In the genomic region with DNA sequence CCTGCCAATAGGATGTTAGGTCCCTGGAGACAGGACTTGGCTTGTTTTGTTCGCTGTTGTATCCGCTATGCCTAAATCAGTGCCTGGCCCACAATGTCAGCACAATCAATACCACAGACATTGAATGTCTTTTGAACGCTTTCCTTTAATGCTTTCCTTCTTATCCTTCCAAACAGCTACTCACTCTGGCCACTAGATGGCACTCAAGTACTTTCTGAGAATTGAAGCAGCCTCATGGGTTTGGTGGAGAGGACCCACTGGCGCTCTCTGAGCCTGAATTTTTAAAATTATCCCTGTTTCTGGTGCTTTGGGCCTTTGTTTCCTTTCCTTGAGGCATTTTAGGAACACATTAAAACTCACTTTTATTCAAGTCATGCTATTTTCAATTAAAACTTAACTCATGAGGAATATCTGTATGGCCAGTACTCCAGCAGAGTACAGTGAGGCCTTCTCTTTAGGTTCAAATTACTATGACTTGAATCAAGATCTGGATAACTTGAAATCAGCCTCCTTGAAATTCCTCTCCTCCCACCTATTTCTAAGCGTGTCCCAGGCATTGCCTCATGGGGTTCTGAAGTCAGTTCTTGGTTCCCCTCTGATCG, we compare ENCODE assay signal across 7 cellular contexts. TPM values are rescaled to one million over a fixed set of nuclear protein-coding genes. Genes with fewer than 3 reads are reported as not detected.
DNase-seq lines count a peak whose midpoint lies in the region; ATAC-seq lines count a peak whose summit lies in the region.

No MANE protein-coding gene starts in this region.

- no peaks in the 10 kb centered on the region for H3K9me2 ChIP-seq in Karpas-422 (replicated peaks; ENCODE audit: insufficient read depth, low read length)

- WGBS in iPS DF 6.9 (ENCODE audit: insufficient coverage, insufficient read length), result no CpG with 5 or more reads among the region's 6 CpGs

- DNase-seq in G401 (ENCODE audit: low spot score) (peak; percentile 84), Karpas-422 (peak; percentile 91), RPMI7951 (ENCODE audit: low read depth) (peak; percentile 67), amniotic epithelial cell (ENCODE audit: low read depth) (peak; percentile 56), iPS DF 6.9 (ENCODE audit: low read depth, low spot score) (peak; percentile 64)
- peak; percentile 44 for DNase-seq in stimulated activated CD4-positive, alpha-beta T cell treated with anti-CD3 and anti-CD28 coated beads, Interleukin-15, amount 100 ng/mL, for 24 hours

- H3K4me2 ChIP-seq in Karpas-422 (ENCODE audit: low read depth, low read length, poor library complexity, severe bottlenecking), result no peak overlapping the region

- no peak for ATAC-seq in GM18498 (IDR thresholded peaks at IDR 0.05; ENCODE audit: unreplicated experiment)

- H4K20me1 ChIP-seq in Karpas-422 (ENCODE audit: insufficient read depth, low read depth, low read length), result 0 out of 2 replicates have a peak, but pooled peaks cover 2% of the 10 kb centered on the region

- in situ Hi-C loops in G401 (cut with HindIII; ENCODE audit: low sequenced_read_pairs), result no loop called here

- H3K4me3 ChIP-seq in Karpas-422 (ENCODE audit: low read length), result no peak overlapping the region
- no peak overlapping the region for H3K4me3 ChIP-seq in iPS DF 6.9 (ENCODE audit: low read length)

- H3K27ac ChIP-seq in Karpas-422 (ENCODE audit: low read length), result no peak overlapping the region
- H3K27ac ChIP-seq in iPS DF 6.9 (ENCODE audit: low read length), result no peak overlapping the region

- no peak overlapping the region for H3K9ac ChIP-seq in Karpas-422 (ENCODE audit: low read length)

- H3K79me2 ChIP-seq in Karpas-422 (ENCODE audit: low read length), result no peaks in the 10 kb centered on the region

- H3K4me1 ChIP-seq in Karpas-422 (ENCODE audit: low read length) (peaks cover 13% of the 10 kb centered on the region), iPS DF 6.9 (ENCODE audit: control insufficient read depth, insufficient read depth, low read length) (peaks cover 2% of the 10 kb centered on the region; the same call in 1 of the 2 replicates)

- H2AFZ ChIP-seq in Karpas-422 (ENCODE audit: low read length), result no peak overlapping the region

- no peaks in the 10 kb centered on the region for H3K9me3 ChIP-seq in Karpas-422 (ENCODE audit: low read length)
- H3K9me3 ChIP-seq in iPS DF 6.9 (ENCODE audit: control insufficient read depth, insufficient read depth, low read length), result no peaks in the 10 kb centered on the region

- H3K36me3 ChIP-seq in Karpas-422 (ENCODE audit: insufficient read depth, low read length) (no peaks in the 10 kb centered on the region), iPS DF 6.9 (ENCODE audit: control insufficient read depth, insufficient read depth, low read length) (no peaks in the 10 kb centered on the region)

- H3K27me3 ChIP-seq in Karpas-422 (ENCODE audit: low read length), result no peaks in the 10 kb centered on the region
- no peaks in the 10 kb centered on the region for H3K27me3 ChIP-seq in iPS DF 6.9 (ENCODE audit: control insufficient read depth, insufficient read depth, low read length)

RNA-seq across cellular contexts. Expression of a gene that starts 3.2 kb away (rescaled TPM):
- 20.4 and 41.2 TPM in 2 replicates for total RNA-seq in G401 (2014; rRNA removed; shearing (Covaris generic))
- 1.2 and 1.5 TPM in 2 replicates for total RNA-seq in Karpas-422 (2014; rRNA removed; shearing (Covaris generic); ENCODE audit: low replicate concordance)
- total RNA-seq in RPMI7951 (2014; rRNA removed; shearing (Covaris generic)), result 9.3 and 10.1 TPM in 2 replicates
